In the genomic region with DNA sequence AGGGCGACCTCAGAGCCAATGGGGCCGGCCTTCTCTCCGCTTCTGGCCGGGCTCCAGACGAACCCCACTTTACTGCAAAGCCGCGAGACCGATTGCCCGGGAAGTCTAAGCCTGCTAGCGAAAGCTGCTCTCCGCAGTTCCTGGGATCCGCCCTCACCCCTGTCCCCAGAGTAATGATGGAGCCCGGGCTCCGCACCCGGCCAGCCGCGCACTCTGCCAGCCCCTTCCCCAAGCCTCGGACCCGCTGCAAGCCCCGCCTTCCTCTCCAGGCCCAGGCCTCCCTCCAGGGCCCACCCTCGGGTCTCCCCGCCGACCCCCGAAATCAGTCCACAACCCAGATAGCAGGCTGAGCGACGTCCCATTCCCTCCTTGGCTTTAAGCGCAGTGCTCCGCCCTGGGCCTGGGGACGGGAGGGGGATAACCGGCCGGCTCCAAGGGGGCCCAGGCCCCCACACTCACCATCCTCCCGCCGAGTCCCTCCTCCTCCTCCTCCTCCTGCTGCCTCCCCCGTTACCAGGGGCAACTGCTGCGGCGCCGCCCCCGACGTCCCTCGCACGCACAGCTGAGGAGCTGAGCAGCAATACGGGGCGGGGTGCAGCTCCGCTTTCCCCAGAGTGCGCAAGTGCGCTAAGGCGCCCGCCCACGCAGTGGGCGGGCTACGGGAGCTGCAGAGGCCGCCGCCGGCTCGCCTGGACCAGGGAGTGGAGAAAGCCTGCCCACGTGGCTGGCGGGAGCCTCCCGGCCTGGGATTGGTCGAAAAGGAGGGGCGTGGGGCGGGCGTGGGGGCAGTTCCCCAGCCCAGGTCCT, we compare ENCODE assay signal across 8 cellular contexts. TPM values are rescaled to one million over a fixed set of nuclear protein-coding genes. Genes with fewer than 3 reads are reported as not detected.
DNase-seq lines count a peak whose midpoint lies in the region; ATAC-seq and TF ChIP-seq lines count a peak whose summit lies in the region.

A gene with protein sequence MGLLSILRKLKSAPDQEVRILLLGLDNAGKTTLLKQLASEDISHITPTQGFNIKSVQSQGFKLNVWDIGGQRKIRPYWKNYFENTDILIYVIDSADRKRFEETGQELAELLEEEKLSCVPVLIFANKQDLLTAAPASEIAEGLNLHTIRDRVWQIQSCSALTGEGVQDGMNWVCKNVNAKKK (minus strand): TSS at position 584 of the 807 bp plus-strand sequence. CDS start 122 bp downstream, at position 462.

- peak within 1 kb of the TSS; percentile 97 for H3K27ac Mint-ChIP-seq in GM23338
- peak within 1 kb of the TSS; percentile 98 for H3K27ac Mint-ChIP-seq in activated T-helper 17 cell treated with anti-CD3 and anti-CD28 coated beads, Interleukin-2, amount 50 U/mL, for 72 hours
- H3K27ac Mint-ChIP-seq in natural killer cell = peak within 1 kb of the TSS; percentile 79 to 96

- DNase-seq in EL (peak; percentile 100), GM23338 (ENCODE audit: low spot score) (peak; percentile 98), LHCN-M2 (ENCODE audit: low read depth) (peak; percentile 98), RPMI7951 (ENCODE audit: low read depth) (peak; percentile 97), fibroblast of peridontal ligament (ENCODE audit: extremely low read depth) (peak; percentile 95), natural killer cell (peak; percentile 82)
- DNase-seq in stimulated activated naive CD4-positive, alpha-beta T cell (lab: John Stamatoyannopoulos, UW) = peak; percentile 83 to 92 (median 86)

- H3K36me3 Mint-ChIP-seq in GM23338 (ENCODE audit: low read depth) (peaks cover 18% of the 10 kb centered on the region), natural killer cell (no peaks in the 10 kb centered on the region)
- peaks cover 47% of the 10 kb centered on the region for H3K36me3 Mint-ChIP-seq in activated T-helper 17 cell treated with anti-CD3 and anti-CD28 coated beads, Interleukin-2, amount 50 U/mL, for 72 hours (ENCODE audit: low read depth)

- intact Hi-C loops in natural killer cell (cut with micrococcal nuclease) = loop anchor here (1.0 to 5.0 kb wide), 4 partner anchors 29 to 212 kb away; a partner anchor contains a TSS

- no peaks in the 10 kb centered on the region for H3K27me3 ChIP-seq in GM23338 (ENCODE audit: insufficient read depth)

- peaks cover 11% of the 10 kb centered on the region; the same call in 1 of the 2 replicates for H3K36me3 ChIP-seq in GM23338 (ENCODE audit: insufficient read depth)

- H3K9me3 Mint-ChIP-seq in GM23338 (no peaks in the 10 kb centered on the region), natural killer cell (no peaks in the 10 kb centered on the region)
- no peaks in the 10 kb centered on the region for H3K9me3 Mint-ChIP-seq in activated T-helper 17 cell treated with anti-CD3 and anti-CD28 coated beads, Interleukin-2, amount 50 U/mL, for 72 hours

- H3K4me3 Mint-ChIP-seq in GM23338 (peak within 1 kb of the TSS; percentile 90), natural killer cell (peak within 1 kb of the TSS; percentile 82)
- peak within 1 kb of the TSS; percentile 99 for H3K4me3 Mint-ChIP-seq in activated T-helper 17 cell treated with anti-CD3 and anti-CD28 coated beads, Interleukin-2, amount 50 U/mL, for 72 hours

- peaks cover 8% of the 10 kb centered on the region; the same call in 1 of the 2 replicates for H3F3A ChIP-seq in GM23338 (replicated peaks; ENCODE audit: low read depth)

- H3K27ac ChIP-seq in GM23338 (ENCODE audit: low read depth) = peak within 1 kb of the TSS; percentile 94

- peaks cover 38% of the 10 kb centered on the region for H3K4me1 ChIP-seq in GM23338 (ENCODE audit: insufficient read depth)

- peak within 1 kb of the TSS; percentile 75 for H2AFZ ChIP-seq in GM23338

- peak within 1 kb of the TSS; percentile 98 for H3K4me3 ChIP-seq in GM23338

- ATAC-seq in GM23338 (peak; percentile 85), natural killer cell (peak; percentile 92 to 98 (median 94))
- ATAC-seq in activated T-helper 17 cell treated with anti-CD3 and anti-CD28 coated beads, Interleukin-2, amount 50 U/mL, for 72 hours (replicated peaks) = peak; percentile 81

- H4K20me1 ChIP-seq in GM23338 (replicated peaks; ENCODE audit: insufficient read depth) = peaks cover 25% of the 10 kb centered on the region

- TF ChIP-seq CTCF in GM23338 (conservative IDR thresholded peaks at IDR 0.05; ENCODE audit: low read depth in 2 of 2) = no peak; a peak in 2 of 4 replicates
- peak; percentile 67 for TF ChIP-seq CTCF in natural killer cell (IDR thresholded peaks at IDR 0.05)

- no peaks in the 10 kb centered on the region for H3K9me2 ChIP-seq in GM23338 (ENCODE audit: insufficient read depth)

- H3K4me2 ChIP-seq in GM23338 = peak within 1 kb of the TSS; percentile 93

- H3K79me2 ChIP-seq in GM23338 (replicated peaks; ENCODE audit: insufficient read depth) = peaks cover 87% of the 10 kb centered on the region

- H3K4me1 Mint-ChIP-seq in GM23338 (peaks cover 44% of the 10 kb centered on the region), natural killer cell (peaks cover 17 to 34% of the 10 kb centered on the region in 2 donors)
- peaks cover 22% of the 10 kb centered on the region for H3K4me1 Mint-ChIP-seq in activated T-helper 17 cell treated with anti-CD3 and anti-CD28 coated beads, Interleukin-2, amount 50 U/mL, for 72 hours

- H3K27me3 Mint-ChIP-seq in GM23338 (ENCODE audit: insufficient read depth, low read depth, poor library complexity) (peaks cover 2% of the 10 kb centered on the region), natural killer cell (ENCODE audit: low read depth in 2 of 2) (no peaks in the 10 kb centered on the region)
- no peaks in the 10 kb centered on the region for H3K27me3 Mint-ChIP-seq in activated T-helper 17 cell treated with anti-CD3 and anti-CD28 coated beads, Interleukin-2, amount 50 U/mL, for 72 hours

TF ChIP-seq in GM23338, 12 proteins besides CTCF, POLR2A, EP300 and RAD21:
- TF ChIP-seq, protein P1, sequence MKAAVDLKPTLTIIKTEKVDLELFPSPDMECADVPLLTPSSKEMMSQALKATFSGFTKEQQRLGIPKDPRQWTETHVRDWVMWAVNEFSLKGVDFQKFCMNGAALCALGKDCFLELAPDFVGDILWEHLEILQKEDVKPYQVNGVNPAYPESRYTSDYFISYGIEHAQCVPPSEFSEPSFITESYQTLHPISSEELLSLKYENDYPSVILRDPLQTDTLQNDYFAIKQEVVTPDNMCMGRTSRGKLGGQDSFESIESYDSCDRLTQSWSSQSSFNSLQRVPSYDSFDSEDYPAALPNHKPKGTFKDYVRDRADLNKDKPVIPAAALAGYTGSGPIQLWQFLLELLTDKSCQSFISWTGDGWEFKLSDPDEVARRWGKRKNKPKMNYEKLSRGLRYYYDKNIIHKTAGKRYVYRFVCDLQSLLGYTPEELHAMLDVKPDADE (IDR thresholded peaks at IDR 0.05) = no peak
- TF ChIP-seq POLR2AphosphoS5 (IDR thresholded peaks at IDR 0.05; ENCODE audit: low read depth) = peak; percentile 68

RNA-seq across cellular contexts. Expression of the gene that starts here (rescaled TPM):
- total RNA-seq in GM23338 (2014; rRNA removed; shearing (Covaris generic)) = 8.5 and 9.4 TPM in 2 replicates
- polyA plus RNA-seq in GM23338 (2016; fragmentation: Nextera tagmentation; extraction: Ambion mirVana) = 22.6 and 23.0 TPM in 2 replicates
- 8.3 and 10.3 TPM in 2 replicates for total RNA-seq in LHCN-M2 (2014; rRNA removed)
- 27.6 TPM for polyA plus RNA-seq in LHCN-M2 (2012)
- 11.1 and 12.3 TPM in 2 replicates for total RNA-seq in RPMI7951 (2014; rRNA removed; shearing (Covaris generic))
- 10 to 100 TPM; 14.3 to 14.7 TPM for total RNA-seq in activated T-helper 17 cell treated with anti-CD3 and anti-CD28 coated beads, Interleukin-2, amount 50 U/mL, for 72 hours
- 1 to 10 TPM; 1.4 to 1.7 (median 1.5) TPM for total RNA-seq in natural killer cell

Comparison
In these comparisons a context has a peak if more than half of its experiments do, and no peak if none do; other contexts are left out.
1. Peak in every context shown above with its lines: DNase-seq, ATAC-seq, H3K4me3 ChIP-seq and H3K27ac ChIP-seq.